8 cellular contexts compared by ENCODE assay signal in the genomic region with DNA sequence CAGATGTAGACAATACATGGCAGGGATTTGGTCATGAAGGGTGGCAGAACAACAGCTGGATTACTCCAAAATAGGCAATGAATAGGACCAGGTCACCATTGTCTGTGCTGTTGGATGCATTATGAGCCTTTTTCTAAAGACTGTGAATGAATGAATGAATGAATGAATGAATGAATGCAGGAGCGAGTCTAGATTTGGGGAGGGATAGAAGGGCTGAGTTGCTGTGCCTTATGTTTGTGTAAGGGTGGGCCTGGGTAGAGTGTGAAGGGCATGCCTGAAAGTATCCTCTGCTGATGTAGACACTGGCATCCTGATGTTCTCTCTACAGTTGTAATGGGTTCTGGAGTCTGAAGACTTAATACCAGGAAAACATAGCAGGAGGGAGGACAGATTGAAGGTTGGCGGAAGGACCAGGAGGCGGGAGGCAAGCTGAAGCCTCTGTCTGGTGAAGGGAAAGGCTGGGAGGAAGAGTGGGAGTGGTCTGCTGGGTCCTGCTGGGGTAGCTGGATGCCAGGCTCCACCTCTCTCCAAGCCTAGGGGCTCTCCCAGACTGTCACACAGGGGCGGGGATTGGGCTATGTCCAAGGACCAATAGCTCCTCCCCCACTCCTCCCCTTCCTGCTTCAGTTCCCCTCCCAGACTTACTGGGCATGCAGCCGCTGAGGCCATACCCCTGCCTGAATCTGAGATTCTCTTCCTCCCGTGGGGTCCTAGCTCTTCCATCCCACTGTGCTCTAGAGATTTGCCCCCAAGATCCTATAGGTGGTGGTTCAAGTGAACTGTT. TPM values are rescaled to one million over a fixed set of nuclear protein-coding genes. Genes with fewer than 3 reads are reported as not detected.
DNase-seq lines count a peak whose midpoint lies in the region; ATAC-seq and TF ChIP-seq lines count a peak whose summit lies in the region.

No MANE protein-coding gene starts in this region.

- ATAC-seq in GM18907 (IDR thresholded peaks at IDR 0.05; ENCODE audit: unreplicated experiment) (peak; percentile 74), HG03139 (IDR thresholded peaks at IDR 0.05; ENCODE audit: unreplicated experiment) (peak; percentile 56), left lung (peak; percentile 76), HG02970 (IDR thresholded peaks at IDR 0.05; ENCODE audit: low FRiP score, unreplicated experiment) (no peak)

- no peak overlapping the region for H3K4me3 ChIP-seq in left lung

- H3K9me3 ChIP-seq in left lung: no peaks in the 10 kb centered on the region

- H3K36me3 ChIP-seq in left lung: peaks cover 0 to 21% of the 10 kb centered on the region in 2 donors

- intact Hi-C loops in left lung (cut with DNase I): no loop called here

- TF ChIP-seq CTCF in left lung (IDR thresholded peaks at IDR 0.05): no peak

- peaks cover 17 to 25% of the 10 kb centered on the region in 2 donors for H3K4me1 ChIP-seq in left lung

- DNase-seq in AG08395 (ENCODE audit: low spot score) (peak; percentile 67), NCI-H82 treated with DMSO at 0.1 percent for 48 hours (lab: John Stamatoyannopoulos, UW; ENCODE audit: unreplicated experiment) (peak; percentile 82), dermis blood vessel endothelial cell (peak; percentile 94), left lung (peak; percentile 85 to 87)

- H3K27ac ChIP-seq in left lung (peak overlapping the region in 1 of 2 donors; percentile 55), temporal lobe (ENCODE audit: low read depth, low read length) (peak overlapping the region; percentile 74)

- no peaks in the 10 kb centered on the region for H3K27me3 ChIP-seq in left lung

RNA-seq across cellular contexts. Expression of gene TRIM3, which starts 4.8 kb away (rescaled TPM):
- total RNA-seq in dermis blood vessel endothelial cell (18.4 and 19.8 TPM in 2 replicates), left lung (10 to 100 TPM; 20.6 to 24.5 TPM), temporal lobe (38.8 TPM)

RNA-seq across cellular contexts. Expression of gene ARFIP2, which starts 12.2 kb away (rescaled TPM):
- total RNA-seq in dermis blood vessel endothelial cell (46.6 and 47.0 TPM in 2 replicates), left lung (10 to 100 TPM; 41.3 to 51.0 TPM), temporal lobe (23.4 TPM)

RNA-seq across cellular contexts. Expression of gene TIMM10B, which starts 12.4 kb away (rescaled TPM):
- 26.4 and 32.5 TPM in 2 replicates for total RNA-seq in dermis blood vessel endothelial cell
- 10 to 100 TPM; 36.8 to 46.4 TPM for total RNA-seq in left lung
- total RNA-seq in temporal lobe: 17.5 TPM

RNA-seq across cellular contexts. Expression of gene HPX, which starts 28.1 kb away (rescaled TPM):
- total RNA-seq in dermis blood vessel endothelial cell (0.19 and 0.51 TPM in 2 replicates), left lung (under 1 TPM; 0.86 to 0.90 TPM), temporal lobe (1.5 TPM)

RNA-seq across cellular contexts. Expression of gene DNHD1, which starts 28.2 kb away (rescaled TPM):
- total RNA-seq in dermis blood vessel endothelial cell (2.6 and 5.1 TPM in 2 replicates), left lung (10 to 100 TPM in 1 of 2 donors, 1 to 10 TPM in 1; 7.1 to 12.5 TPM), temporal lobe (3.0 TPM)
